Comparison of ENCODE assay signal across 20 cellular contexts in genomic region chr13:96238241-96238640, GRCh38.
"Had no signal": no experiment of that assay in that cellular context is flagged by ENCODE, and none has a peak within 500 bp of the region (broad histone marks: within the 10 kb centered on the region; RNA-seq: fewer than 3 reads in every experiment).

No MANE protein-coding gene starts in this region.

- H3K9me3 Mint-ChIP-seq: activated CD4-positive, alpha-beta memory T cell treated with anti-CD3 and anti-CD28 coated beads for 36 hours; activated CD4-positive, alpha-beta T cell treated with anti-CD3 and anti-CD28 coated beads, Interleukin-2, amount 10 ng/mL, durations not matched to agents 7 days and 5 days; activated naive CD4-positive, alpha-beta T cell treated with anti-CD3 and anti-CD28 coated beads, Interleukin-2, amount 50 U/mL, for 72 hours; activated T-cell treated with anti-CD3 and anti-CD28 coated beads, Interleukin-2, amount 50 U/mL, for 4 hours; brain had no signal

- H3K36me3 Mint-ChIP-seq: activated CD4-positive, alpha-beta memory T cell treated with anti-CD3 and anti-CD28 coated beads for 36 hours; activated naive CD4-positive, alpha-beta T cell treated with anti-CD3 and anti-CD28 coated beads, Interleukin-2, amount 50 U/mL, for 72 hours; brain; T-cell had no signal

- H3K4me1 Mint-ChIP-seq: activated B cell treated with CpG ODN at 0.5 μM for 24 hours; activated CD4-positive, alpha-beta T cell treated with anti-CD3 and anti-CD28 coated beads, Interleukin-2, amount 10 ng/mL, durations not matched to agents 7 days and 5 days; brain; T-cell had no signal

- H3K27me3 Mint-ChIP-seq: activated B cell treated with CpG ODN at 0.5 μM for 24 hours; activated CD4-positive, alpha-beta memory T cell treated with anti-CD3 and anti-CD28 coated beads for 36 hours; activated CD4-positive, alpha-beta T cell treated with anti-CD3 and anti-CD28 coated beads, Interleukin-2, amount 10 ng/mL, durations not matched to agents 7 days and 5 days; T-cell had no signal

- H3K27ac Mint-ChIP-seq: activated B cell treated with CpG ODN at 0.5 μM for 24 hours; activated CD4-positive, alpha-beta memory T cell treated with anti-CD3 and anti-CD28 coated beads for 36 hours; activated CD4-positive, alpha-beta T cell treated with anti-CD3 and anti-CD28 coated beads, Interleukin-2, amount 10 ng/mL, durations not matched to agents 7 days and 5 days; activated naive CD4-positive, alpha-beta T cell treated with anti-CD3 and anti-CD28 coated beads, Interleukin-2, amount 50 U/mL, for 72 hours; brain; T-cell had no signal

- H3K27ac ChIP-seq: KMS-11, SK-N-MC had no signal

- H3K4me3 Mint-ChIP-seq: activated B cell treated with CpG ODN at 0.5 μM for 24 hours; activated CD4-positive, alpha-beta memory T cell treated with anti-CD3 and anti-CD28 coated beads for 36 hours; activated CD4-positive, alpha-beta T cell treated with anti-CD3 and anti-CD28 coated beads, Interleukin-2, amount 10 ng/mL, durations not matched to agents 7 days and 5 days; activated T-cell treated with anti-CD3 and anti-CD28 coated beads, Interleukin-2, amount 50 U/mL, for 4 hours; brain; T-cell had no signal

- ATAC-seq: activated naive CD4-positive, alpha-beta T cell treated with anti-CD3 and anti-CD28 coated beads, Interleukin-2, amount 50 U/mL, for 72 hours; activated T-cell treated with anti-CD3 and anti-CD28 coated beads, Interleukin-2, amount 50 U/mL, for 4 hours; T-cell had no signal

- H3K9ac ChIP-seq: KMS-11 had no signal

- H3K4me3 ChIP-seq: SK-N-MC had no signal

- DNase-seq: activated B cell treated with CpG ODN at 0.5 μM for 24 hours; activated CD4-positive, alpha-beta memory T cell treated with anti-CD3 and anti-CD28 coated beads for 36 hours; activated CD4-positive, alpha-beta T cell treated with anti-CD3 and anti-CD28 coated beads for 1 hour; activated CD4-positive, alpha-beta T cell treated with anti-CD3 and anti-CD28 coated beads, Interleukin-2, amount 10 ng/mL, durations not matched to agents 7 days and 5 days; activated CD8-positive, alpha-beta memory T cell treated with anti-CD3 and anti-CD28 coated beads for 24 hours; activated effector memory CD4-positive, alpha-beta T cell treated with anti-CD3 and anti-CD28 coated beads, Interleukin-2, amount 50 U/mL, for 16 hours; activated naive CD4-positive, alpha-beta T cell treated with Interleukin-2 at 50 U/mL for 16 hours; activated T-cell treated with anti-CD3 and anti-CD28 coated beads, Interleukin-2, amount 50 U/mL, for 4 hours; NCI-H1092; NCI-H1417; NCI-H2107; NCI-H2171 treated with DMSO at 0.1 percent for 48 hours; NCI-H226; SHP77 treated with DMSO at 0.1 percent for 48 hours; T-cell; T1000 had no signal
